In genomic region chr21:33801424-33802405, GRCh38 we compare ENCODE assay signal across 8 cellular contexts.
DNase-seq lines count a peak whose midpoint lies in the region; ATAC-seq, FAIRE-seq and TF ChIP-seq lines count a peak whose summit lies in the region.

No MANE protein-coding gene starts in this region.

- 94% methylated on average over 8 of the region's 8 CpGs for WGBS in HepG2 (ENCODE audit: low lambda C conversion rate)

- no peaks in the 10 kb centered on the region for H3K9me3 ChIP-seq in MM.1S (replicated peaks; ENCODE audit: insufficient read depth, low read length)
- H3K9me3 ChIP-seq in HepG2 (ENCODE audit: low read length): no peaks in the 10 kb centered on the region

- TF ChIP-seq EP300 in HepG2 (IDR thresholded peaks at IDR 0.05; ENCODE audit: low read depth in 2 of 2, low read length in 2 of 2): no peak
- no peak for TF ChIP-seq EP300 in HepG2 (CRISPR knock-in tag; IDR thresholded peaks at IDR 0.05; ENCODE audit: borderline replicate concordance)

- no peaks in the 10 kb centered on the region for H3K27me3 ChIP-seq in MM.1S (replicated peaks; ENCODE audit: insufficient read depth, low read length)
- no peaks in the 10 kb centered on the region for H3K27me3 ChIP-seq in HepG2 (ENCODE audit: control insufficient read depth in 1 of 2, insufficient read depth in 2 of 2, low read length in 2 of 2)

- H3K36me3 ChIP-seq in MM.1S (replicated peaks; ENCODE audit: insufficient read depth, low read length) (no peaks in the 10 kb centered on the region), HepG2 (replicated peaks in 1 of 2; ENCODE audit: control insufficient read depth in 1 of 2, insufficient read depth in 2 of 2, low read length in 2 of 2) (peaks cover 3 to 29% of the 10 kb centered on the region in 2 experiments; a peak in 3 of 5 replicates)

- H3K4me3 Mint-ChIP-seq in activated T-cell treated with anti-CD3 and anti-CD28 coated beads, Interleukin-2, amount 50 U/mL, for 4 hours: no peak overlapping the region
- no peak overlapping the region for H3K4me3 Mint-ChIP-seq in activated CD4-positive, alpha-beta T cell treated with anti-CD3 and anti-CD28 coated beads, Interleukin-2, amount 10 ng/mL, durations not matched to agents 7 days and 5 days

- no peaks in the 10 kb centered on the region for H3K27me3 Mint-ChIP-seq in activated T-cell treated with anti-CD3 and anti-CD28 coated beads, Interleukin-2, amount 50 U/mL, for 4 hours (ENCODE audit: low read depth)
- H3K27me3 Mint-ChIP-seq in activated CD4-positive, alpha-beta T cell treated with anti-CD3 and anti-CD28 coated beads, Interleukin-2, amount 10 ng/mL, durations not matched to agents 7 days and 5 days: no peaks in the 10 kb centered on the region

- BruUV-seq in HepG2 (replicated peaks; lab: Mats Ljungman, UMichigan): no TSS peak

- H3K27ac ChIP-seq in C4-2B (peak overlapping the region; percentile 76), MM.1S (ENCODE audit: low read length) (no peak overlapping the region), HepG2 (ENCODE audit: extremely low read length, insufficient read depth, low read length) (no peak overlapping the region)

- no peak for TF ChIP-seq RAD21 in HepG2 (CRISPR knock-in tag; IDR thresholded peaks at IDR 0.05)

- H3K27ac Mint-ChIP-seq in activated CD4-positive, alpha-beta T cell treated with anti-CD3 and anti-CD28 coated beads, Interleukin-2, amount 10 ng/mL, durations not matched to agents 7 days and 5 days: no peak overlapping the region

- H3K9me2 ChIP-seq in MM.1S (replicated peaks; ENCODE audit: insufficient read depth, low read length): no peaks in the 10 kb centered on the region

- intact Hi-C loops in HepG2 (cut with micrococcal nuclease; ENCODE audit: unreplicated experiment): no loop called here

- ATAC-seq in HepG2: no peak
- ATAC-seq in activated T-cell treated with anti-CD3 and anti-CD28 coated beads, Interleukin-2, amount 50 U/mL, for 4 hours: no peak

- H3K4me1 ChIP-seq in MM.1S (ENCODE audit: low read length) (peaks cover 14% of the 10 kb centered on the region), HepG2 (ENCODE audit: insufficient read depth, low read length) (no peaks in the 10 kb centered on the region)

- CTCF ChIA-PET in HepG2 (lab: Yijun Ruan, JAX; ENCODE audit: low intra/inter-chr PET ratio, low total read pairs): no interaction called here
- CTCF ChIA-PET in activated CD4-positive, alpha-beta T cell treated with anti-CD3 and anti-CD28 coated beads, Interleukin-2, amount 10 ng/mL, durations not matched to agents 7 days and 5 days (lab: Charles Lee): interaction anchor here (0.8 to 1.1 kb wide), 3 partner anchors 30 to 98 kb away, joined by 3 read pairs; no protein-coding TSS in a partner anchor

- FAIRE-seq in HepG2 (lab: Jason Lieb, UNC): no peak

- H3K4me2 ChIP-seq in MM.1S (ENCODE audit: low read depth, low read length) (no peak overlapping the region), HepG2 (ENCODE audit: low read depth, low read length) (no peak overlapping the region)

- H3K36me3 Mint-ChIP-seq in activated T-cell treated with anti-CD3 and anti-CD28 coated beads, Interleukin-2, amount 50 U/mL, for 4 hours (ENCODE audit: insufficient read depth): peaks cover 2% of the 10 kb centered on the region
- no peaks in the 10 kb centered on the region for H3K36me3 Mint-ChIP-seq in activated CD4-positive, alpha-beta T cell treated with anti-CD3 and anti-CD28 coated beads, Interleukin-2, amount 10 ng/mL, durations not matched to agents 7 days and 5 days (ENCODE audit: low read depth)

- TF ChIP-seq POLR2A in HepG2 (IDR thresholded peaks at IDR 0.05; ENCODE audit: insufficient read depth in 1 of 2, low read depth in 2 of 2, low read length in 2 of 2): no peak

- TF ChIP-seq CTCF in C4-2B (conservative IDR thresholded peaks at IDR 0.05) (no peak), MM.1S (IDR thresholded peaks at IDR 0.05; ENCODE audit: low read length) (no peak), HepG2 (CRISPR knock-in tag; IDR thresholded peaks at IDR 0.05) (no peak)

- POLR2A ChIA-PET in HepG2 (lab: Yijun Ruan, JAX): no interaction called here
- POLR2A ChIA-PET in activated CD4-positive, alpha-beta T cell treated with anti-CD3 and anti-CD28 coated beads, Interleukin-2, amount 10 ng/mL, durations not matched to agents 7 days and 5 days (lab: Charles Lee): no interaction called here

- H3K9ac ChIP-seq in MM.1S (ENCODE audit: low read length): no peak overlapping the region
- H3K9ac ChIP-seq in HepG2 (ENCODE audit: insufficient read depth, low read depth, low read length): no peak overlapping the region

- peak; percentile 83 for DNase-seq in MM.1S
- DNase-seq in SW480 (ENCODE audit: low spot score): peak; percentile 50
- DNase-seq in HepG2 (ENCODE audit: low spot score): peak; percentile 1
- no peak for DNase-seq in mucosa of gallbladder (ENCODE audit: low spot score)
- DNase-seq in activated T-cell treated with anti-CD3 and anti-CD28 coated beads, Interleukin-2, amount 50 U/mL, for 4 hours: no peak
- DNase-seq in HuH-7 (ENCODE audit: low spot score): no peak
- DNase-seq in activated CD4-positive, alpha-beta T cell treated with anti-CD3 and anti-CD28 coated beads, Interleukin-2, amount 10 ng/mL, durations not matched to agents 7 days and 5 days: no peak

- H3K79me2 ChIP-seq in MM.1S (ENCODE audit: low read length): no peaks in the 10 kb centered on the region
- no peaks in the 10 kb centered on the region for H3K79me2 ChIP-seq in HepG2 (ENCODE audit: insufficient read depth, low read length)

- no peak overlapping the region for H3K4me3 ChIP-seq in MM.1S (ENCODE audit: low read length)
- H3K4me3 ChIP-seq in HepG2 (replicated peaks in 1 of 3; ENCODE audit: insufficient read depth in 1 of 3, low read depth in 2 of 3, low read length in 3 of 3): no peak overlapping the region

- H3K4me1 Mint-ChIP-seq in activated T-cell treated with anti-CD3 and anti-CD28 coated beads, Interleukin-2, amount 50 U/mL, for 4 hours (ENCODE audit: low read depth): no peaks in the 10 kb centered on the region
- no peaks in the 10 kb centered on the region for H3K4me1 Mint-ChIP-seq in activated CD4-positive, alpha-beta T cell treated with anti-CD3 and anti-CD28 coated beads, Interleukin-2, amount 10 ng/mL, durations not matched to agents 7 days and 5 days

- no peaks in the 10 kb centered on the region for H3F3A ChIP-seq in MM.1S (ENCODE audit: insufficient read depth, low read length)

- in situ Hi-C loops in HepG2 (cut with HindIII; ENCODE audit: extremely low pct_ligation_motif_present, low pct_unique_long_range_greater_than_20kb): no loop called here

- H3K9me3 Mint-ChIP-seq in activated T-cell treated with anti-CD3 and anti-CD28 coated beads, Interleukin-2, amount 50 U/mL, for 4 hours: no peaks in the 10 kb centered on the region
- no peaks in the 10 kb centered on the region for H3K9me3 Mint-ChIP-seq in activated CD4-positive, alpha-beta T cell treated with anti-CD3 and anti-CD28 coated beads, Interleukin-2, amount 10 ng/mL, durations not matched to agents 7 days and 5 days

- H4K20me1 ChIP-seq in MM.1S (ENCODE audit: insufficient read depth, low read length) (no peaks in the 10 kb centered on the region), HepG2 (ENCODE audit: insufficient read depth, low read length) (no peaks in the 10 kb centered on the region)

- no peak overlapping the region for H2AFZ ChIP-seq in MM.1S (ENCODE audit: low read length)
- no peak overlapping the region for H2AFZ ChIP-seq in HepG2 (ENCODE audit: low read length)

TF ChIP-seq in HepG2, 621 proteins besides CTCF, POLR2A, EP300 and RAD21 (continues in another document):
- no peak for TF ChIP-seq RFX3 (CRISPR knock-in tag; IDR thresholded peaks at IDR 0.05)
- no peak for TF ChIP-seq ZNF441 (CRISPR knock-in tag; IDR thresholded peaks at IDR 0.05; ENCODE audit: borderline replicate concordance)
- no peak for TF ChIP-seq HOMEZ (CRISPR knock-in tag; IDR thresholded peaks at IDR 0.05; ENCODE audit: low read depth)
- TF ChIP-seq ZNF841 (CRISPR knock-in tag; IDR thresholded peaks at IDR 0.05; ENCODE audit: borderline replicate concordance): no peak
- TF ChIP-seq CREM (IDR thresholded peaks at IDR 0.05): no peak
- no peak for TF ChIP-seq CREM (CRISPR knock-in tag; IDR thresholded peaks at IDR 0.05)
- TF ChIP-seq ELF3 (CRISPR knock-in tag; IDR thresholded peaks at IDR 0.05): no peak
- TF ChIP-seq RAD51 (IDR thresholded peaks at IDR 0.05; ENCODE audit: borderline replicate concordance): no peak
- TF ChIP-seq, protein P1, sequence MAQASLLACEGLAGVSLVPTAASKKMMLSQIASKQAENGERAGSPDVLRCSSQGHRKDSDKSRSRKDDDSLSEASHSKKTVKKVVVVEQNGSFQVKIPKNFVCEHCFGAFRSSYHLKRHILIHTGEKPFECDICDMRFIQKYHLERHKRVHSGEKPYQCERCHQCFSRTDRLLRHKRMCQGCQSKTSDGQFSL (CRISPR knock-in tag; IDR thresholded peaks at IDR 0.05): no peak

Comparison
In these comparisons a context has a peak if more than half of its experiments do, and no peak if none do; other contexts are left out.
1. DNase-seq: peak in MM.1S (single experiment), SW480 (single experiment) and HepG2 (single experiment); none in mucosa of gallbladder (single experiment), activated T-cell treated with anti-CD3 and anti-CD28 coated beads, Interleukin-2, amount 50 U/mL, for 4 hours (single experiment), HuH-7 (single experiment) and activated CD4-positive, alpha-beta T cell treated with anti-CD3 and anti-CD28 coated beads, Interleukin-2, amount 10 ng/mL, durations not matched to agents 7 days and 5 days (single experiment).